Comparison of ENCODE assay signal across 1 cellular context in genomic region chr1:179824265-179824664, GRCh38.
A peak's percentile ranks its signal among the peaks of the same experiment; 100 is the strongest.
TF ChIP-seq lines count a peak whose summit lies in the region.

No MANE protein-coding gene starts in this region.

TF ChIP-seq in K562, 482 proteins besides CTCF, POLR2A, EP300 and RAD21 (continued from another document):
- TF ChIP-seq, protein P1, sequence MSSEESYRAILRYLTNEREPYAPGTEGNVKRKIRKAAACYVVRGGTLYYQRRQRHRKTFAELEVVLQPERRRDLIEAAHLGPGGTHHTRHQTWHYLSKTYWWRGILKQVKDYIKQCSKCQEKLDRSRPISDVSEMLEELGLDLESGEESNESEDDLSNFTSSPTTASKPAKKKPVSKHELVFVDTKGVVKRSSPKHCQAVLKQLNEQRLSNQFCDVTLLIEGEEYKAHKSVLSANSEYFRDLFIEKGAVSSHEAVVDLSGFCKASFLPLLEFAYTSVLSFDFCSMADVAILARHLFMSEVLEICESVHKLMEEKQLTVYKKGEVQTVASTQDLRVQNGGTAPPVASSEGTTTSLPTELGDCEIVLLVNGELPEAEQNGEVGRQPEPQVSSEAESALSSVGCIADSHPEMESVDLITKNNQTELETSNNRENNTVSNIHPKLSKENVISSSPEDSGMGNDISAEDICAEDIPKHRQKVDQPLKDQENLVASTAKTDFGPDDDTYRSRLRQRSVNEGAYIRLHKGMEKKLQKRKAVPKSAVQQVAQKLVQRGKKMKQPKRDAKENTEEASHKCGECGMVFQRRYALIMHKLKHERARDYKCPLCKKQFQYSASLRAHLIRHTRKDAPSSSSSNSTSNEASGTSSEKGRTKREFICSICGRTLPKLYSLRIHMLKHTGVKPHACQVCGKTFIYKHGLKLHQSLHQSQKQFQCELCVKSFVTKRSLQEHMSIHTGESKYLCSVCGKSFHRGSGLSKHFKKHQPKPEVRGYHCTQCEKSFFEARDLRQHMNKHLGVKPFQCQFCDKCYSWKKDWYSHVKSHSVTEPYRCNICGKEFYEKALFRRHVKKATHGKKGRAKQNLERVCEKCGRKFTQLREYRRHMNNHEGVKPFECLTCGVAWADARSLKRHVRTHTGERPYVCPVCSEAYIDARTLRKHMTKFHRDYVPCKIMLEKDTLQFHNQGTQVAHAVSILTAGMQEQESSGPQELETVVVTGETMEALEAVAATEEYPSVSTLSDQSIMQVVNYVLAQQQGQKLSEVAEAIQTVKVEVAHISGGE (CRISPR knock-in tag; IDR thresholded peaks at IDR 0.05) = 0 out of 6 replicates have a peak, but pooled peaks of 1 of the 3 experiments have one; percentile 35
- peak; percentile 68 for TF ChIP-seq CEBPB (tag; IDR thresholded peaks at IDR 0.05)
- no peak for TF ChIP-seq PBX2 (CRISPR knock-in tag; IDR thresholded peaks at IDR 0.05; ENCODE audit: low read depth)
- peak; percentile 19; the same call in 1 of the 2 replicates for TF ChIP-seq PBX2 (tag; conservative IDR thresholded peaks at IDR 0.05; ENCODE audit: low read depth)
- TF ChIP-seq, protein P2, sequence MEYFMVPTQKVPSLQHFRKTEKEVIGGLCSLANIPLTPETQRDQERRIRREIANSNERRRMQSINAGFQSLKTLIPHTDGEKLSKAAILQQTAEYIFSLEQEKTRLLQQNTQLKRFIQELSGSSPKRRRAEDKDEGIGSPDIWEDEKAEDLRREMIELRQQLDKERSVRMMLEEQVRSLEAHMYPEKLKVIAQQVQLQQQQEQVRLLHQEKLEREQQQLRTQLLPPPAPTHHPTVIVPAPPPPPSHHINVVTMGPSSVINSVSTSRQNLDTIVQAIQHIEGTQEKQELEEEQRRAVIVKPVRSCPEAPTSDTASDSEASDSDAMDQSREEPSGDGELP (CRISPR knock-in tag; IDR thresholded peaks at IDR 0.05; ENCODE audit: borderline replicate concordance) = peak; percentile 93
